ENCODE assay signal across 8 cellular contexts in genomic region chr6:97626586-97627441, GRCh38.
A peak's percentile ranks its signal among the peaks of the same experiment; 100 is the strongest.
DNase-seq lines count a peak whose midpoint lies in the region; ATAC-seq, FAIRE-seq and TF ChIP-seq lines count a peak whose summit lies in the region.

No MANE protein-coding gene starts in this region.

- TF ChIP-seq RAD21 in A549 (conservative IDR thresholded peaks at IDR 0.05 in 1 of 2, IDR thresholded peaks at IDR 0.05 in 1 of 2), result no peak

- CTCF ChIA-PET in A549 (lab: Yijun Ruan, JAX), result no interaction called here

- ATAC-seq in A549, result no peak
- no peak for ATAC-seq in HG02885 (IDR thresholded peaks at IDR 0.05; ENCODE audit: poor library complexity, unreplicated experiment)

- TF ChIP-seq POLR2A in A549 (IDR thresholded peaks at IDR 0.05; ENCODE audit: low read length) (no peak), transverse colon (IDR thresholded peaks at IDR 0.05) (no peak)

- no peaks in the 10 kb centered on the region for H3K4me1 ChIP-seq in A549
- no peaks in the 10 kb centered on the region for H3K4me1 ChIP-seq in transverse colon

- POLR2A ChIA-PET in A549 (lab: Yijun Ruan, JAX), result no interaction called here

- no peak overlapping the region for H3K4me3 ChIP-seq in A549
- H3K4me3 ChIP-seq in transverse colon, result peak overlapping the region in 1 of 4 donors; percentile 11

- no peak for DNase-seq in A549 (ENCODE audit: low read depth in 1 of 2, low spot score in 1 of 2)
- peak; percentile 7 for DNase-seq in HT1080 (ENCODE audit: low read depth)
- peak; percentile 6 for DNase-seq in RPMI8226
- peak; percentile 51 for DNase-seq in inferior parietal cortex (ENCODE audit: extremely low spot score)
- DNase-seq in RCC 7860 (ENCODE audit: low spot score), result no peak
- DNase-seq in transverse colon, result no peak
- DNase-seq in activated T-cell treated with anti-CD3 and anti-CD28 coated beads, Interleukin-2, amount 50 U/mL, for 48 hours, result no peak

- H3K9me3 ChIP-seq in A549, result no peaks in the 10 kb centered on the region
- H3K9me3 ChIP-seq in transverse colon, result no peaks in the 10 kb centered on the region

- TF ChIP-seq EP300 in A549 (IDR thresholded peaks at IDR 0.05), result no peak
- TF ChIP-seq EP300 in transverse colon (IDR thresholded peaks at IDR 0.05; ENCODE audit: low read depth), result no peak

- no peaks in the 10 kb centered on the region for H3K27me3 ChIP-seq in transverse colon

- 26% methylated on average over 8 of the region's 8 CpGs for WGBS in A549 (ENCODE audit: missing lambda C conversion rate)
- 48 to 51% methylated on average over 7 to 8 of the region's 8 CpGs for WGBS in transverse colon (ENCODE audit: low coverage in 1 of 2), 2 donors

- peak overlapping the region; percentile 32; the same call in 2 of the 3 replicates for H3K4me2 ChIP-seq in A549

- intact Hi-C loops in transverse colon (cut with DNase I; ENCODE audit: low total_unique reads), result no loop called here

- TF ChIP-seq CTCF in A549 (IDR thresholded peaks at IDR 0.05) (no peak), transverse colon (IDR thresholded peaks at IDR 0.05) (no peak)

- FAIRE-seq in A549 (lab: Jason Lieb, UNC), result no peak
- FAIRE-seq in RCC 7860 (lab: Jason Lieb, UNC), result no peak

- H3K27ac ChIP-seq in A549 (no peak overlapping the region), transverse colon (no peak overlapping the region)

- H3K36me3 ChIP-seq in transverse colon, result no peaks in the 10 kb centered on the region

- in situ Hi-C loops in transverse colon (cut with MboI; ENCODE audit: low pct_ligation_motif_present in 1 of 4, low pct_unique_long_range_greater_than_20kb in 1 of 4, low sequenced_read_pairs in 3 of 4), result no loop called here

TF ChIP-seq in A549, 52 proteins besides CTCF, POLR2A, EP300 and RAD21:
- TF ChIP-seq ZC3H11A (IDR thresholded peaks at IDR 0.05) (no peak), NR3C1 (IDR thresholded peaks at IDR 0.05) (no peak), ELK1 (IDR thresholded peaks at IDR 0.05; ENCODE audit: low read depth, low read length) (no peak), MAFK (IDR thresholded peaks at IDR 0.05; ENCODE audit: partially characterized antibody) (no peak), JUNB (IDR thresholded peaks at IDR 0.05) (no peak)

Comparison
In these comparisons a context has a peak if more than half of its experiments do, and no peak if none do; other contexts are left out.
1. DNase-seq: peak in HT1080 (single experiment), RPMI8226 (single experiment) and inferior parietal cortex (single experiment); none in A549 (0 of 2), RCC 7860 (single experiment), transverse colon (single experiment) and activated T-cell treated with anti-CD3 and anti-CD28 coated beads, Interleukin-2, amount 50 U/mL, for 48 hours (0 of 2).